ENCODE assay signal across 8 cellular contexts in genomic region chr12:98418357-98419075, GRCh38.
DNase-seq lines count a peak whose midpoint lies in the region; ATAC-seq lines count a peak whose summit lies in the region.

No MANE protein-coding gene starts in this region.

- no peak overlapping the region for H3K4me3 ChIP-seq in MG63
- H3K4me3 ChIP-seq in muscle layer of colon (ENCODE audit: low read depth in 1 of 2, low read length in 2 of 2): no peak overlapping the region

- no peak overlapping the region for H3K4me3 Mint-ChIP-seq in dendritic cell treated with granulocyte-macrophage colony-stimulating factor and Interleukin-4, amounts not matched to agents 40 ng/mL and 50 ng/mL, for 4 days
- no peak overlapping the region for H3K4me3 Mint-ChIP-seq in natural killer cell treated with Interleukin-12 subunit alpha and Interleukin-12 subunit beta and Interleukin-15 and Interleukin-18, amount 100 ng/mL, for 72 hours
- H3K4me3 Mint-ChIP-seq in activated naive CD4-positive, alpha-beta T cell treated with anti-CD3 and anti-CD28 coated beads, Interleukin-2, amount 10 ng/mL, durations not matched to agents 7 days and 5 days: no peak overlapping the region

- H3K27me3 Mint-ChIP-seq in dendritic cell treated with granulocyte-macrophage colony-stimulating factor and Interleukin-4, amounts not matched to agents 40 ng/mL and 50 ng/mL, for 4 days: no peaks in the 10 kb centered on the region
- peaks cover 6 to 8% of the 10 kb centered on the region in 2 donors for H3K27me3 Mint-ChIP-seq in natural killer cell treated with Interleukin-12 subunit alpha and Interleukin-12 subunit beta and Interleukin-15 and Interleukin-18, amount 100 ng/mL, for 72 hours
- peaks cover 15% of the 10 kb centered on the region for H3K27me3 Mint-ChIP-seq in activated naive CD4-positive, alpha-beta T cell treated with anti-CD3 and anti-CD28 coated beads, Interleukin-2, amount 10 ng/mL, durations not matched to agents 7 days and 5 days

- no peak overlapping the region for H3K9ac ChIP-seq in muscle layer of colon (ENCODE audit: low read length)

- H3K36me3 Mint-ChIP-seq in dendritic cell treated with granulocyte-macrophage colony-stimulating factor and Interleukin-4, amounts not matched to agents 40 ng/mL and 50 ng/mL, for 4 days (ENCODE audit: low read depth): no peaks in the 10 kb centered on the region
- H3K36me3 Mint-ChIP-seq in natural killer cell treated with Interleukin-12 subunit alpha and Interleukin-12 subunit beta and Interleukin-15 and Interleukin-18, amount 100 ng/mL, for 72 hours: no peaks in the 10 kb centered on the region
- H3K36me3 Mint-ChIP-seq in activated naive CD4-positive, alpha-beta T cell treated with anti-CD3 and anti-CD28 coated beads, Interleukin-2, amount 10 ng/mL, durations not matched to agents 7 days and 5 days: no peaks in the 10 kb centered on the region

- peak; percentile 99 for DNase-seq in EH (ENCODE audit: low read depth)
- DNase-seq in HCEC 1CT: peak; percentile 96
- DNase-seq in MG63: peak; percentile 97
- DNase-seq in natural killer cell treated with Interleukin-12 subunit alpha and Interleukin-12 subunit beta and Interleukin-15 and Interleukin-18, amount 100 ng/mL, for 72 hours (ENCODE audit: low spot score): no peak
- no peak for DNase-seq in activated naive CD4-positive, alpha-beta T cell treated with anti-CD3 and anti-CD28 coated beads, Interleukin-2, amount 10 ng/mL, durations not matched to agents 7 days and 5 days
- no peak for DNase-seq in NCI-H2107 treated with DMSO at 0.1 percent for 48 hours (lab: John Stamatoyannopoulos, UW; ENCODE audit: unreplicated experiment)

- H3K27ac ChIP-seq in muscle layer of colon (ENCODE audit: low read depth, low read length): peak overlapping the region; percentile 50

- ATAC-seq in natural killer cell treated with Interleukin-12 subunit alpha and Interleukin-12 subunit beta and Interleukin-15 and Interleukin-18, amount 100 ng/mL, for 72 hours: no peak

- intact Hi-C loops in dendritic cell treated with granulocyte-macrophage colony-stimulating factor and Interleukin-4, amounts not matched to agents 40 ng/mL and 50 ng/mL, for 4 days (cut with micrococcal nuclease): loop anchor here (5.0 kb wide), 1 partner anchor 114 kb away; no protein-coding TSS in a partner anchor

- H3K36me3 ChIP-seq in MG63 (no peaks in the 10 kb centered on the region), muscle layer of colon (ENCODE audit: insufficient read depth, low read length) (no peaks in the 10 kb centered on the region)

- H3K9me3 ChIP-seq in MG63 (no peaks in the 10 kb centered on the region), muscle layer of colon (ENCODE audit: low read length) (no peaks in the 10 kb centered on the region)

- CTCF ChIA-PET in activated naive CD4-positive, alpha-beta T cell treated with anti-CD3 and anti-CD28 coated beads, Interleukin-2, amount 10 ng/mL, durations not matched to agents 7 days and 5 days (lab: Charles Lee): interaction anchor here (0.6 kb wide), 1 partner anchor 456 kb away, joined by 3 read pairs; no protein-coding TSS in a partner anchor

- H3K27ac Mint-ChIP-seq in dendritic cell treated with granulocyte-macrophage colony-stimulating factor and Interleukin-4, amounts not matched to agents 40 ng/mL and 50 ng/mL, for 4 days: peak overlapping the region; percentile 23
- no peak overlapping the region for H3K27ac Mint-ChIP-seq in natural killer cell treated with Interleukin-12 subunit alpha and Interleukin-12 subunit beta and Interleukin-15 and Interleukin-18, amount 100 ng/mL, for 72 hours
- H3K27ac Mint-ChIP-seq in activated naive CD4-positive, alpha-beta T cell treated with anti-CD3 and anti-CD28 coated beads, Interleukin-2, amount 10 ng/mL, durations not matched to agents 7 days and 5 days: no peak overlapping the region

- H3K9me3 Mint-ChIP-seq in dendritic cell treated with granulocyte-macrophage colony-stimulating factor and Interleukin-4, amounts not matched to agents 40 ng/mL and 50 ng/mL, for 4 days: no peaks in the 10 kb centered on the region
- no peaks in the 10 kb centered on the region for H3K9me3 Mint-ChIP-seq in natural killer cell treated with Interleukin-12 subunit alpha and Interleukin-12 subunit beta and Interleukin-15 and Interleukin-18, amount 100 ng/mL, for 72 hours
- no peaks in the 10 kb centered on the region for H3K9me3 Mint-ChIP-seq in activated naive CD4-positive, alpha-beta T cell treated with anti-CD3 and anti-CD28 coated beads, Interleukin-2, amount 10 ng/mL, durations not matched to agents 7 days and 5 days

- peaks cover 22% of the 10 kb centered on the region for H3K4me1 ChIP-seq in muscle layer of colon (ENCODE audit: insufficient read depth, low read length)

- H3K27me3 ChIP-seq in MG63: no peaks in the 10 kb centered on the region
- H3K27me3 ChIP-seq in muscle layer of colon (ENCODE audit: control insufficient read depth in 1 of 2, insufficient read depth in 2 of 2, low read length in 2 of 2): no peaks in the 10 kb centered on the region

- peaks cover 34% of the 10 kb centered on the region for H3K4me1 Mint-ChIP-seq in dendritic cell treated with granulocyte-macrophage colony-stimulating factor and Interleukin-4, amounts not matched to agents 40 ng/mL and 50 ng/mL, for 4 days (ENCODE audit: low read depth)
- H3K4me1 Mint-ChIP-seq in natural killer cell treated with Interleukin-12 subunit alpha and Interleukin-12 subunit beta and Interleukin-15 and Interleukin-18, amount 100 ng/mL, for 72 hours (ENCODE audit: low read depth in 2 of 2): peaks cover 0 to 8% of the 10 kb centered on the region in 2 donors
- no peaks in the 10 kb centered on the region for H3K4me1 Mint-ChIP-seq in activated naive CD4-positive, alpha-beta T cell treated with anti-CD3 and anti-CD28 coated beads, Interleukin-2, amount 10 ng/mL, durations not matched to agents 7 days and 5 days

Comparison
In these comparisons a context has a peak if more than half of its experiments do, and no peak if none do; other contexts are left out.
1. DNase-seq: peak in EH (single experiment), HCEC 1CT (single experiment) and MG63 (single experiment); none in natural killer cell treated with Interleukin-12 subunit alpha and Interleukin-12 subunit beta and Interleukin-15 and Interleukin-18, amount 100 ng/mL, for 72 hours (single experiment), activated naive CD4-positive, alpha-beta T cell treated with anti-CD3 and anti-CD28 coated beads, Interleukin-2, amount 10 ng/mL, durations not matched to agents 7 days and 5 days (single experiment) and NCI-H2107 treated with DMSO at 0.1 percent for 48 hours (single experiment).